Comparison of ENCODE assay signal across 8 cellular contexts in genomic region chr12:129296636-129297035, GRCh38.
"Had no signal": no experiment of that assay in that cellular context is flagged by ENCODE, and none has a peak within 500 bp of the region (broad histone marks: within the 10 kb centered on the region; RNA-seq: fewer than 3 reads in every experiment).

No MANE protein-coding gene starts in this region.

- H3K36me3 Mint-ChIP-seq: IgD-negative memory B cell had no signal

- H3K4me1 Mint-ChIP-seq: GM23338, H9, IgD-negative memory B cell had no signal

- DNase-seq: H9, HCEC 1CT, KBM-7 had no signal

- ATAC-seq: GM23338, HepG2 had no signal

- H3K27ac ChIP-seq: HL-60, KMS-11 had no signal

- H3K4me3 ChIP-seq: GM23338 had no signal

- H3K27me3 Mint-ChIP-seq: IgD-negative memory B cell had no signal

- H3K9ac ChIP-seq: KMS-11 had no signal

- H3K4me3 Mint-ChIP-seq: GM23338, H9, IgD-negative memory B cell had no signal

- H3K27ac Mint-ChIP-seq: GM23338, H9, IgD-negative memory B cell had no signal
